ENCODE assay signal across 8 cellular contexts in genomic region chr7:22726849-22727792, GRCh38. TPM values are rescaled to one million over a fixed set of nuclear protein-coding genes. Genes with fewer than 3 reads are reported as not detected.
A peak's percentile ranks its signal among the peaks of the same experiment; 100 is the strongest.
DNase-seq lines count a peak whose midpoint lies in the region; ATAC-seq and TF ChIP-seq lines count a peak whose summit lies in the region.

TSS of gene IL6 (plus strand) at chr7:22727200. CDS start at chr7:22727263, 63 bp downstream.

- H3K4me3 Mint-ChIP-seq in activated T-helper 1 cell treated with anti-CD3 and anti-CD28 coated beads, Interleukin-12 subunit alpha, Interleukin-12 subunit beta, Interleukin-2, Interleukin-4 antibody, amounts not matched to agents 30 ng/mL and 10 ng/mL and 1 ng/mL, durations not matched to agents 14 hours and 24 hours and 36 hours = peak within 1 kb of the TSS; percentile 53
- H3K4me3 Mint-ChIP-seq in natural killer cell = peak within 1 kb of the TSS; percentile 28

- no peaks in the 10 kb centered on the region for H3K9me3 Mint-ChIP-seq in activated T-helper 1 cell treated with anti-CD3 and anti-CD28 coated beads, Interleukin-12 subunit alpha, Interleukin-12 subunit beta, Interleukin-2, Interleukin-4 antibody, amounts not matched to agents 30 ng/mL and 10 ng/mL and 1 ng/mL, durations not matched to agents 14 hours and 24 hours and 36 hours
- no peaks in the 10 kb centered on the region for H3K9me3 Mint-ChIP-seq in natural killer cell

- intact Hi-C loops in activated T-helper 1 cell treated with anti-CD3 and anti-CD28 coated beads, Interleukin-12 subunit alpha, Interleukin-12 subunit beta, Interleukin-2, Interleukin-4 antibody, amounts not matched to agents 30 ng/mL and 10 ng/mL and 1 ng/mL, durations not matched to agents 14 hours and 24 hours and 36 hours (cut with micrococcal nuclease) = loop anchor here (1.0 to 5.0 kb wide), 4 partner anchors 50 to 167 kb away; no protein-coding TSS in a partner anchor
- intact Hi-C loops in natural killer cell (cut with micrococcal nuclease) = loop anchor here (2.0 kb wide), 1 partner anchor 166 kb away; no protein-coding TSS in a partner anchor

- DNase-seq in activated CD4-positive, alpha-beta T cell treated with anti-CD3 and anti-CD28 coated beads for 48 hours = peak; percentile 17
- no peak for DNase-seq in activated CD4-positive, alpha-beta T cell treated with anti-CD3 and anti-CD28 coated beads for 1 hour
- DNase-seq in NCI-H2227 treated with DMSO at 0.1 percent for 48 hours (lab: John Stamatoyannopoulos, UW) (peak; percentile 49), fibroblast of villous mesenchyme (ENCODE audit: low read depth) (peak; percentile 94), natural killer cell (no peak)
- no peak for DNase-seq in activated T-helper 1 cell treated with anti-CD3 and anti-CD28 coated beads, Interleukin-12 subunit alpha, Interleukin-12 subunit beta, Interleukin-2, Interleukin-4 antibody, amounts not matched to agents 30 ng/mL and 10 ng/mL and 1 ng/mL, durations not matched to agents 14 hours and 24 hours and 36 hours (ENCODE audit: low spot score)

- H3K27me3 Mint-ChIP-seq in activated T-helper 1 cell treated with anti-CD3 and anti-CD28 coated beads, Interleukin-12 subunit alpha, Interleukin-12 subunit beta, Interleukin-2, Interleukin-4 antibody, amounts not matched to agents 30 ng/mL and 10 ng/mL and 1 ng/mL, durations not matched to agents 14 hours and 24 hours and 36 hours (ENCODE audit: insufficient read depth) = peaks cover 29% of the 10 kb centered on the region
- H3K27me3 Mint-ChIP-seq in natural killer cell (ENCODE audit: low read depth in 2 of 2) = peaks cover 15 to 23% of the 10 kb centered on the region in 2 donors

- H3K4me3 ChIP-seq in fibroblast of villous mesenchyme (ENCODE audit: low read depth, low read length) = peak within 1 kb of the TSS; percentile 53

- ATAC-seq in natural killer cell (peak; percentile 27 to 56 (median 42)), GM19397 (IDR thresholded peaks at IDR 0.05; ENCODE audit: unreplicated experiment) (no peak), HG03025 (IDR thresholded peaks at IDR 0.05; ENCODE audit: low FRiP score, unreplicated experiment) (no peak)

- H3K27ac Mint-ChIP-seq in activated T-helper 1 cell treated with anti-CD3 and anti-CD28 coated beads, Interleukin-12 subunit alpha, Interleukin-12 subunit beta, Interleukin-2, Interleukin-4 antibody, amounts not matched to agents 30 ng/mL and 10 ng/mL and 1 ng/mL, durations not matched to agents 14 hours and 24 hours and 36 hours = no peak within 1 kb of the TSS
- H3K27ac Mint-ChIP-seq in natural killer cell = no peak within 1 kb of the TSS

- no peak for TF ChIP-seq CTCF in fibroblast of villous mesenchyme (IDR thresholded peaks at IDR 0.05; ENCODE audit: insufficient read depth, low read depth, low read length)
- no peak for TF ChIP-seq CTCF in natural killer cell (IDR thresholded peaks at IDR 0.05)

- H3K36me3 Mint-ChIP-seq in activated T-helper 1 cell treated with anti-CD3 and anti-CD28 coated beads, Interleukin-12 subunit alpha, Interleukin-12 subunit beta, Interleukin-2, Interleukin-4 antibody, amounts not matched to agents 30 ng/mL and 10 ng/mL and 1 ng/mL, durations not matched to agents 14 hours and 24 hours and 36 hours (ENCODE audit: low read depth) = no peaks in the 10 kb centered on the region
- H3K36me3 Mint-ChIP-seq in natural killer cell = no peaks in the 10 kb centered on the region

- peaks cover 48% of the 10 kb centered on the region for H3K4me1 Mint-ChIP-seq in activated T-helper 1 cell treated with anti-CD3 and anti-CD28 coated beads, Interleukin-12 subunit alpha, Interleukin-12 subunit beta, Interleukin-2, Interleukin-4 antibody, amounts not matched to agents 30 ng/mL and 10 ng/mL and 1 ng/mL, durations not matched to agents 14 hours and 24 hours and 36 hours (ENCODE audit: low read depth)
- H3K4me1 Mint-ChIP-seq in natural killer cell = peaks cover 0 to 31% of the 10 kb centered on the region in 2 donors

RNA-seq across cellular contexts. Expression of gene IL6, which starts in this region (rescaled TPM):
- 0.32 and 0.54 TPM in 2 replicates for total RNA-seq in activated T-helper 1 cell treated with anti-CD3 and anti-CD28 coated beads, Interleukin-12 subunit alpha, Interleukin-12 subunit beta, Interleukin-2, Interleukin-4 antibody, amounts not matched to agents 30 ng/mL and 10 ng/mL and 1 ng/mL, durations not matched to agents 14 hours and 24 hours and 36 hours
- total RNA-seq in fibroblast of villous mesenchyme (19.6 and 29.4 TPM in 2 replicates), natural killer cell (1 to 10 TPM; 1.3 to 2.3 (median 1.7) TPM)

Comparison
In these comparisons a context has a peak if more than half of its experiments do, and no peak if none do; other contexts are left out.
1. DNase-seq: peak in activated CD4-positive, alpha-beta T cell treated with anti-CD3 and anti-CD28 coated beads for 48 hours (single experiment), NCI-H2227 treated with DMSO at 0.1 percent for 48 hours (single experiment) and fibroblast of villous mesenchyme (single experiment); none in activated CD4-positive, alpha-beta T cell treated with anti-CD3 and anti-CD28 coated beads for 1 hour (single experiment), activated T-helper 1 cell treated with anti-CD3 and anti-CD28 coated beads, Interleukin-12 subunit alpha, Interleukin-12 subunit beta, Interleukin-2, Interleukin-4 antibody, amounts not matched to agents 30 ng/mL and 10 ng/mL and 1 ng/mL, durations not matched to agents 14 hours and 24 hours and 36 hours (single experiment) and natural killer cell (single experiment).
2. ATAC-seq: peak in natural killer cell (3 of 3); none in GM19397 (single experiment) and HG03025 (single experiment).